ENCODE assay signal across 37 cellular contexts in genomic region chr13:19061278-19061677, GRCh38.
"Had no signal": no experiment of that assay in that cellular context is flagged by ENCODE, and none has a peak within 500 bp of the region (broad histone marks: within the 10 kb centered on the region; RNA-seq: fewer than 3 reads in every experiment).

No MANE protein-coding gene starts in this region.

- H3K36me3 Mint-ChIP-seq: activated naive CD4-positive, alpha-beta T cell treated with anti-CD3 and anti-CD28 coated beads, Interleukin-2, amount 10 ng/mL, durations not matched to agents 7 days and 5 days; activated naive CD8-positive, alpha-beta T cell; activated naive CD8-positive, alpha-beta T cell treated with anti-CD3 and anti-CD28 coated beads for 36 hours; brain had no signal

- H3K27ac Mint-ChIP-seq: activated naive CD4-positive, alpha-beta T cell treated with anti-CD3 and anti-CD28 coated beads for 36 hours; activated naive CD4-positive, alpha-beta T cell treated with anti-CD3 and anti-CD28 coated beads, Interleukin-2, amount 10 ng/mL, durations not matched to agents 7 days and 5 days; activated naive CD4-positive, alpha-beta T cell treated with anti-CD3 and anti-CD28 coated beads, Interleukin-2, amount 50 U/mL, for 24 hours; activated naive CD4-positive, alpha-beta T cell treated with anti-CD3 and anti-CD28 coated beads, Interleukin-2, amount 50 U/mL, for 72 hours; activated naive CD8-positive, alpha-beta T cell; activated naive CD8-positive, alpha-beta T cell treated with anti-CD3 and anti-CD28 coated beads for 36 hours; activated naive CD8-positive, alpha-beta T cell treated with anti-CD3 and anti-CD28 coated beads, Interleukin-2, amount 10 ng/mL, durations not matched to agents 7 days and 5 days; activated naive CD8-positive, alpha-beta T cell treated with anti-CD3 and anti-CD28 coated beads, Interleukin-2, amount 50 U/mL, for 24 hours; activated T-cell treated with anti-CD3 and anti-CD28 coated beads, Interleukin-2, amount 50 U/mL, for 24 hours; activated T-cell treated with anti-CD3 and anti-CD28 coated beads, Interleukin-2, amount 50 U/mL, for 72 hours; activated T-helper 1 cell treated with anti-CD3 and anti-CD28 coated beads, Interleukin-12 subunit alpha, Interleukin-12 subunit beta, Interleukin-2, Interleukin-4 antibody, amounts not matched to agents 30 ng/mL and 10 ng/mL and 1 ng/mL, durations not matched to agents 14 hours and 24 hours and 36 hours; activated T-helper 17 cell treated with anti-CD3 and anti-CD28 coated beads, Interleukin-2, amount 50 U/mL, for 72 hours; activated T-helper 2 cell treated with anti-CD3 and anti-CD28 coated beads, Interferon-gamma antibody, Interleukin-2, Interleukin-4, amounts not matched to agents 10 μg/mL and 5 μg/mL and 100 μg/mL, durations not matched to agents 14 hours and 24 hours and 36 hours; brain had no signal

- H3K4me3 ChIP-seq: adrenal gland, ascending aorta, body of pancreas, breast epithelium, cardiac muscle cell had no signal

- H3K9me3 ChIP-seq: adrenal gland, ascending aorta, body of pancreas had no signal

- H3K36me3 ChIP-seq: adrenal gland, ascending aorta, brain microvascular endothelial cell, breast epithelium, cardiac muscle cell had no signal

- DNase-seq: activated effector memory CD4-positive, alpha-beta T cell treated with anti-CD3 and anti-CD28 coated beads, Interleukin-2, amount 50 U/mL, for 16 hours; activated effector memory CD4-positive, alpha-beta T cell treated with Interleukin-2 at 50 U/mL for 16 hours; activated gamma-delta T cell; activated gamma-delta T cell treated with Interleukin-2 at 50 U/mL for 16 hours; activated naive CD4-positive, alpha-beta T cell; activated naive CD4-positive, alpha-beta T cell treated with anti-CD3 and anti-CD28 coated beads for 36 hours; activated naive CD4-positive, alpha-beta T cell treated with anti-CD3 and anti-CD28 coated beads, Interleukin-2, amount 10 ng/mL, durations not matched to agents 7 days and 5 days; activated naive CD4-positive, alpha-beta T cell treated with anti-CD3 and anti-CD28 coated beads, Interleukin-2, amount 50 U/mL, for 16 hours; activated naive CD4-positive, alpha-beta T cell treated with Interleukin-2 at 50 U/mL for 16 hours; activated naive CD8-positive, alpha-beta T cell treated with anti-CD3 and anti-CD28 coated beads for 36 hours; activated naive CD8-positive, alpha-beta T cell treated with anti-CD3 and anti-CD28 coated beads, Interleukin-2, amount 10 ng/mL, durations not matched to agents 7 days and 5 days; activated naive CD8-positive, alpha-beta T cell treated with anti-CD3 and anti-CD28 coated beads, Interleukin-2, amount 50 U/mL, for 24 hours; activated T-cell treated with anti-CD3 and anti-CD28 coated beads, Interleukin-2, amount 50 U/mL, for 1 hour; activated T-cell treated with anti-CD3 and anti-CD28 coated beads, Interleukin-2, amount 50 U/mL, for 24 hours; activated T-cell treated with anti-CD3 and anti-CD28 coated beads, Interleukin-2, amount 50 U/mL, for 4 hours; activated T-cell treated with anti-CD3 and anti-CD28 coated beads, Interleukin-2, amount 50 U/mL, for 48 hours; activated T-cell treated with anti-CD3 and anti-CD28 coated beads, Interleukin-2, amount 50 U/mL, for 72 hours; adrenal gland; amniotic stem cell; amygdala; anterior cingulate cortex; body of pancreas; brain microvascular endothelial cell; caudate nucleus; central memory CD4-positive, alpha-beta T cell; cerebellar nuclear complex had no signal

- H3K27ac ChIP-seq: adrenal gland, ascending aorta, body of pancreas, brain microvascular endothelial cell, breast epithelium, cardiac muscle cell had no signal

- H3K27me3 Mint-ChIP-seq: activated naive CD4-positive, alpha-beta T cell treated with anti-CD3 and anti-CD28 coated beads, Interleukin-2, amount 10 ng/mL, durations not matched to agents 7 days and 5 days; activated naive CD8-positive, alpha-beta T cell treated with anti-CD3 and anti-CD28 coated beads for 36 hours; activated naive CD8-positive, alpha-beta T cell treated with anti-CD3 and anti-CD28 coated beads, Interleukin-2, amount 10 ng/mL, durations not matched to agents 7 days and 5 days; activated naive CD8-positive, alpha-beta T cell treated with anti-CD3 and anti-CD28 coated beads, Interleukin-2, amount 50 U/mL, for 24 hours; activated T-cell treated with anti-CD3 and anti-CD28 coated beads, Interleukin-2, amount 50 U/mL, for 24 hours; activated T-helper 17 cell treated with anti-CD3 and anti-CD28 coated beads, Interleukin-2, amount 50 U/mL, for 72 hours; central memory CD8-positive, alpha-beta T cell had no signal

- H3K27me3 ChIP-seq: adrenal gland, ascending aorta, body of pancreas, brain microvascular endothelial cell, breast epithelium, cardiac muscle cell had no signal

- H3K4me1 ChIP-seq: adrenal gland, ascending aorta, body of pancreas, breast epithelium had no signal

- H3K4me1 Mint-ChIP-seq: activated naive CD4-positive, alpha-beta T cell treated with anti-CD3 and anti-CD28 coated beads, Interleukin-2, amount 10 ng/mL, durations not matched to agents 7 days and 5 days; activated naive CD4-positive, alpha-beta T cell treated with anti-CD3 and anti-CD28 coated beads, Interleukin-2, amount 50 U/mL, for 24 hours; activated naive CD8-positive, alpha-beta T cell treated with anti-CD3 and anti-CD28 coated beads for 36 hours; activated naive CD8-positive, alpha-beta T cell treated with anti-CD3 and anti-CD28 coated beads, Interleukin-2, amount 10 ng/mL, durations not matched to agents 7 days and 5 days; activated naive CD8-positive, alpha-beta T cell treated with anti-CD3 and anti-CD28 coated beads, Interleukin-2, amount 50 U/mL, for 24 hours; activated T-helper 17 cell treated with anti-CD3 and anti-CD28 coated beads, Interleukin-2, amount 50 U/mL, for 72 hours; brain; central memory CD8-positive, alpha-beta T cell had no signal

- ATAC-seq: activated naive CD4-positive, alpha-beta T cell treated with anti-CD3 and anti-CD28 coated beads, Interleukin-2, amount 50 U/mL, for 72 hours; activated naive CD8-positive, alpha-beta T cell treated with anti-CD3 and anti-CD28 coated beads, Interleukin-2, amount 50 U/mL, for 24 hours; activated T-cell treated with anti-CD3 and anti-CD28 coated beads, Interleukin-2, amount 50 U/mL, for 4 hours; activated T-cell treated with anti-CD3 and anti-CD28 coated beads, Interleukin-2, amount 50 U/mL, for 72 hours; activated T-helper 17 cell treated with anti-CD3 and anti-CD28 coated beads, Interleukin-2, amount 50 U/mL, for 72 hours; body of pancreas had no signal

- H3K4me3 Mint-ChIP-seq: activated naive CD4-positive, alpha-beta T cell treated with anti-CD3 and anti-CD28 coated beads for 36 hours; activated naive CD4-positive, alpha-beta T cell treated with anti-CD3 and anti-CD28 coated beads, Interleukin-2, amount 10 ng/mL, durations not matched to agents 7 days and 5 days; activated naive CD4-positive, alpha-beta T cell treated with anti-CD3 and anti-CD28 coated beads, Interleukin-2, amount 50 U/mL, for 24 hours; activated naive CD8-positive, alpha-beta T cell; activated naive CD8-positive, alpha-beta T cell treated with anti-CD3 and anti-CD28 coated beads for 36 hours; activated naive CD8-positive, alpha-beta T cell treated with anti-CD3 and anti-CD28 coated beads, Interleukin-2, amount 10 ng/mL, durations not matched to agents 7 days and 5 days; activated naive CD8-positive, alpha-beta T cell treated with anti-CD3 and anti-CD28 coated beads, Interleukin-2, amount 50 U/mL, for 24 hours; activated T-cell treated with anti-CD3 and anti-CD28 coated beads, Interleukin-2, amount 50 U/mL, for 24 hours; activated T-cell treated with anti-CD3 and anti-CD28 coated beads, Interleukin-2, amount 50 U/mL, for 4 hours; activated T-cell treated with anti-CD3 and anti-CD28 coated beads, Interleukin-2, amount 50 U/mL, for 72 hours; activated T-helper 1 cell treated with anti-CD3 and anti-CD28 coated beads, Interleukin-12 subunit alpha, Interleukin-12 subunit beta, Interleukin-2, Interleukin-4 antibody, amounts not matched to agents 30 ng/mL and 10 ng/mL and 1 ng/mL, durations not matched to agents 14 hours and 24 hours and 36 hours; activated T-helper 17 cell treated with anti-CD3 and anti-CD28 coated beads, Interleukin-2, amount 50 U/mL, for 72 hours; brain; central memory CD8-positive, alpha-beta T cell had no signal
